12 cellular contexts compared by ENCODE assay signal in genomic region chr3:129442486-129442885, GRCh38. TPM values are rescaled to one million over a fixed set of nuclear protein-coding genes. Genes with fewer than 3 reads are reported as not detected.
DNase-seq lines count a peak whose midpoint lies in the region; ATAC-seq and TF ChIP-seq lines count a peak whose summit lies in the region.
"Had no signal": no experiment of that assay in that cellular context is flagged by ENCODE, and none has a peak within 500 bp of the region (broad histone marks: within the 10 kb centered on the region; RNA-seq: fewer than 3 reads in every experiment).

No MANE protein-coding gene starts in this region.

- no peak for ATAC-seq in activated naive CD8-positive, alpha-beta T cell treated with anti-CD3 and anti-CD28 coated beads, Interleukin-2, amount 50 U/mL, for 24 hours
- no peak for ATAC-seq in memory B cell (ENCODE audit: low read depth)
- ATAC-seq in aorta (ENCODE audit: low FRiP score): no peak
- no peak for ATAC-seq in GM21723 (IDR thresholded peaks at IDR 0.05; ENCODE audit: unreplicated experiment)
- ATAC-seq: stimulated activated naive CD8-positive, alpha-beta T cell treated with anti-CD3 and anti-CD28 coated beads, Interleukin-15, Interleukin-2, amounts not matched to agents 100 U/mL and 50 U/mL, for 24 hours had no signal

- peaks cover 20% of the 10 kb centered on the region for H3K36me3 Mint-ChIP-seq in T-helper 1 cell treated with Interleukin-12 subunit alpha and Interleukin-12 subunit beta and Interleukin-4 antibody, amounts not matched to agents 30 μg/mL and 1 μg/mL, for 36 hours (ENCODE audit: low read depth)
- H3K36me3 Mint-ChIP-seq in activated naive CD8-positive, alpha-beta T cell treated with anti-CD3 and anti-CD28 coated beads, Interleukin-2, amount 50 U/mL, for 24 hours (ENCODE audit: low read depth): peaks cover 16% of the 10 kb centered on the region
- peaks cover 8% of the 10 kb centered on the region for H3K36me3 Mint-ChIP-seq in memory B cell

- H3K4me3 Mint-ChIP-seq in T-helper 1 cell treated with Interleukin-12 subunit alpha and Interleukin-12 subunit beta and Interleukin-4 antibody, amounts not matched to agents 30 μg/mL and 1 μg/mL, for 36 hours: no peak overlapping the region
- no peak overlapping the region for H3K4me3 Mint-ChIP-seq in activated naive CD8-positive, alpha-beta T cell treated with anti-CD3 and anti-CD28 coated beads, Interleukin-2, amount 50 U/mL, for 24 hours
- H3K4me3 Mint-ChIP-seq in memory B cell: no peak overlapping the region

- H3K27me3 ChIP-seq in suprapubic skin (no peaks in the 10 kb centered on the region), aorta (ENCODE audit: control insufficient read depth in 1 of 2, insufficient read depth in 2 of 2, low read length in 1 of 2) (no peaks in the 10 kb centered on the region)

- H3K9me3 ChIP-seq in suprapubic skin: no peaks in the 10 kb centered on the region
- H3K9me3 ChIP-seq in aorta (ENCODE audit: control insufficient read depth, low read length): no peaks in the 10 kb centered on the region

- H3K4me3 ChIP-seq in suprapubic skin (no peak overlapping the region), aorta (ENCODE audit: low read length in 2 of 2) (no peak overlapping the region)

- WGBS in suprapubic skin: 58% methylated on average over 2 of the region's 2 CpGs
- 7 to 18% methylated on average over 2 of the region's 2 CpGs for WGBS in aorta, 2 donors

- TF ChIP-seq EP300 in suprapubic skin (IDR thresholded peaks at IDR 0.05): no peak

- no peaks in the 10 kb centered on the region for H3K9me3 Mint-ChIP-seq in T-helper 1 cell treated with Interleukin-12 subunit alpha and Interleukin-12 subunit beta and Interleukin-4 antibody, amounts not matched to agents 30 μg/mL and 1 μg/mL, for 36 hours
- H3K9me3 Mint-ChIP-seq in activated naive CD8-positive, alpha-beta T cell treated with anti-CD3 and anti-CD28 coated beads, Interleukin-2, amount 50 U/mL, for 24 hours: no peaks in the 10 kb centered on the region
- H3K9me3 Mint-ChIP-seq in memory B cell: no peaks in the 10 kb centered on the region

- H3K27ac ChIP-seq in suprapubic skin (peak overlapping the region; percentile 95), aorta (ENCODE audit: low read depth in 1 of 2, low read length in 2 of 2) (no peak overlapping the region)

- TF ChIP-seq CTCF in suprapubic skin (IDR thresholded peaks at IDR 0.05): no peak

- H3K27me3 Mint-ChIP-seq in T-helper 1 cell treated with Interleukin-12 subunit alpha and Interleukin-12 subunit beta and Interleukin-4 antibody, amounts not matched to agents 30 μg/mL and 1 μg/mL, for 36 hours (ENCODE audit: low read depth): no peaks in the 10 kb centered on the region
- H3K27me3 Mint-ChIP-seq in activated naive CD8-positive, alpha-beta T cell treated with anti-CD3 and anti-CD28 coated beads, Interleukin-2, amount 50 U/mL, for 24 hours: peaks cover 4% of the 10 kb centered on the region
- H3K27me3 Mint-ChIP-seq in memory B cell: no peaks in the 10 kb centered on the region

- DNase-seq in T-helper 1 cell (no peak), memory B cell (ENCODE audit: low spot score in 2 of 2) (no peak), suprapubic skin (ENCODE audit: low spot score in 2 of 2) (no peak), aorta (no peak)
- no peak for DNase-seq in activated naive CD8-positive, alpha-beta T cell treated with anti-CD3 and anti-CD28 coated beads, Interleukin-2, amount 50 U/mL, for 24 hours
- DNase-seq in stimulated activated naive CD4-positive, alpha-beta T cell treated with Interleukin-2 at 50 U/mL for 16 hours (lab: John Stamatoyannopoulos, UW): no peak
- DNase-seq: NCI-H1092; stimulated activated CD4-positive, alpha-beta T cell treated with anti-CD3 and anti-CD28 coated beads, Interleukin-15, amount 100 ng/mL, for 24 hours; stimulated activated naive CD8-positive, alpha-beta T cell treated with anti-CD3 and anti-CD28 coated beads, Interleukin-15, Interleukin-2, amounts not matched to agents 100 U/mL and 50 U/mL, for 24 hours had no signal

- TF ChIP-seq POLR2A in suprapubic skin (IDR thresholded peaks at IDR 0.05): no peak

- peaks cover 49% of the 10 kb centered on the region for H3K4me1 ChIP-seq in suprapubic skin
- H3K4me1 ChIP-seq in aorta (ENCODE audit: control insufficient read depth in 1 of 2, insufficient read depth in 2 of 2, low read length in 2 of 2): peaks cover 0 to 4% of the 10 kb centered on the region in 2 donors

- H3K27ac Mint-ChIP-seq in T-helper 1 cell treated with Interleukin-12 subunit alpha and Interleukin-12 subunit beta and Interleukin-4 antibody, amounts not matched to agents 30 μg/mL and 1 μg/mL, for 36 hours: peak overlapping the region; percentile 27
- peak overlapping the region; percentile 32 for H3K27ac Mint-ChIP-seq in activated naive CD8-positive, alpha-beta T cell treated with anti-CD3 and anti-CD28 coated beads, Interleukin-2, amount 50 U/mL, for 24 hours
- peak overlapping the region; percentile 33 for H3K27ac Mint-ChIP-seq in memory B cell

- intact Hi-C loops in aorta (cut with DNase I): loop anchor here in 1 of 2 donors (5.0 kb wide), 1 partner anchor 165 kb away; the partner anchor contains the start of gene PLXND1

- peaks cover 45% of the 10 kb centered on the region for H3K4me1 Mint-ChIP-seq in T-helper 1 cell treated with Interleukin-12 subunit alpha and Interleukin-12 subunit beta and Interleukin-4 antibody, amounts not matched to agents 30 μg/mL and 1 μg/mL, for 36 hours (ENCODE audit: low read depth)
- H3K4me1 Mint-ChIP-seq in activated naive CD8-positive, alpha-beta T cell treated with anti-CD3 and anti-CD28 coated beads, Interleukin-2, amount 50 U/mL, for 24 hours: peaks cover 42% of the 10 kb centered on the region
- H3K4me1 Mint-ChIP-seq in memory B cell: peaks cover 22% of the 10 kb centered on the region

- H3K36me3 ChIP-seq in suprapubic skin: peaks cover 5% of the 10 kb centered on the region
- no peaks in the 10 kb centered on the region for H3K36me3 ChIP-seq in aorta (ENCODE audit: control insufficient read depth in 1 of 2, insufficient read depth in 2 of 2, low read length in 1 of 2)

RNA-seq across cellular contexts. Expression of gene IFT122, which starts 2.5 kb away (rescaled TPM):
- total RNA-seq in suprapubic skin: 10 to 100 TPM in 3 of 4 donors, 1 to 10 TPM in 1; 9.5 to 47.6 (median 24.5) TPM
- total RNA-seq in aorta: 10 to 100 TPM; 30.8 to 33.5 TPM
- 10 to 100 TPM; 10.1 to 41.2 TPM for polyA plus RNA-seq in aorta

RNA-seq across cellular contexts. Expression of gene MBD4, which starts 2.7 kb away (rescaled TPM):
- total RNA-seq in suprapubic skin (10 to 100 TPM; 14.8 to 42.5 (median 24.0) TPM), aorta (10 to 100 TPM; 23.9 to 31.2 TPM)
- polyA plus RNA-seq in aorta: 10 to 100 TPM; 18.7 to 28.7 TPM

RNA-seq across cellular contexts. Expression of gene EFCAB12, which starts 14.1 kb away (rescaled TPM):
- total RNA-seq in suprapubic skin (1 to 10 TPM in 1 of 4 donors, under 1 TPM in 2, not detected in 1; 0.13 to 1.1 (median 0.23) TPM), aorta (under 1 TPM; 0.10 to 0.36 TPM)
- polyA plus RNA-seq in aorta: under 1 TPM in 1 of 2 donors, not detected in 1; 0.25 TPM
- total RNA-seq: lower leg skin had no signal
